10 cellular contexts compared by ENCODE assay signal in the genomic region with DNA sequence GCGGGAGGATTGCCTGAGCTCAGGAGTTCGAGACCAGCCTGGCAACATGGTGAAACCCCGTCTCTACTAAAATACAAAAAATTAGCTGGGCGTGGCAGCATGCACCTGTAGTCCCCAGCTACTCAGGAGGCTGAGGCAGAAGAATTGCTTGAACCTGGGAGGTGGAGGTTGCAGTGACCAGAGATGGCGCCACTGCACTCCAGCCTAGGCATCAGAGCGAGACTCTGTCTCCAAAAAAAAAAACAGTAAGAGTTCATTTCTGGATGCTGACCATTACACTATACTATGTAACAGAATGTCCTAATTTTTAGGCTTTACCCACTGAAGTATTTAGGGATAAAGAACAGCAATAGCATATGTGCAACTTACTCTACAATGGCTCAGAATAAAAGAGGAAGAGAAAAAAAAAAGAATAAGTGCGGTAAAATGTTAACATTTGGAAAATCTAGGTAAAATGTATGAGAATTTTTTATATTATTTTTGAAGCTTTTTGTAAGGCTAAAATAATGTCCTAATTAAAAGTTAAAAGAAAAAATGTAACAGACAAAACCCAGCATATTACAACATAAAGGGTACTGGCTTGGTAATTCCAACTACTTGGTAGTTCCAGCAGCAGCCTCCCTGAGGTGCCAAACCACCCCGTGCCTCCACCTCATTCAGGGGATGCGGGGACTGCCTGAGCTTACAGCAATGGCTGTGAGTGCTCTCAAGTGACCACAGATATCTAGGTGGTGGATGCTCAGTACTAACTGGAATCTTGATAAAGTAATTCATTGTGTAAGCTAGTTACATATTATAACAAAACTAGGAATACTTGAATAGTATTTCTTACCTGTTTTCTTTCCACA. TPM values are rescaled to one million over a fixed set of nuclear protein-coding genes. Genes with fewer than 3 reads are reported as not detected.
DNase-seq lines count a peak whose midpoint lies in the region; ATAC-seq and TF ChIP-seq lines count a peak whose summit lies in the region.
"Had no signal": no experiment of that assay in that cellular context is flagged by ENCODE, and none has a peak within 500 bp of the region (broad histone marks: within the 10 kb centered on the region; RNA-seq: fewer than 3 reads in every experiment).

No MANE protein-coding gene starts in this region.

- no peak overlapping the region for H3K4me3 Mint-ChIP-seq in endothelial cell (ENCODE audit: unreplicated experiment)
- H3K4me3 Mint-ChIP-seq in stimulated activated naive B cell treated with anti-CD40 and anti-IgM and Interleukin-4, amounts not matched to agents 10 μg/mL and 1 μg/mL and 100 μg/mL, for 72 hours: no peak overlapping the region
- H3K4me3 Mint-ChIP-seq: activated B cell treated with CpG ODN at 0.5 μM for 24 hours had no signal

- WGBS in heart left ventricle, 4 donors: 85 to 92% (median 89%) methylated on average over 9 of the region's 9 CpGs
- WGBS in smooth muscle cell (ENCODE audit: low lambda C conversion rate): 94% methylated on average over 9 of the region's 9 CpGs
- 85 to 93% (median 86%) methylated on average over 9 of the region's 9 CpGs for WGBS in spleen, 5 donors

- H3K36me3 Mint-ChIP-seq in endothelial cell (ENCODE audit: low read depth, unreplicated experiment): peaks cover 9% of the 10 kb centered on the region
- H3K36me3 Mint-ChIP-seq in stimulated activated naive B cell treated with anti-CD40 and anti-IgM and Interleukin-4, amounts not matched to agents 10 μg/mL and 1 μg/mL and 100 μg/mL, for 72 hours: peaks cover 15 to 24% of the 10 kb centered on the region in 2 donors

- no peaks in the 10 kb centered on the region for H3K27me3 Mint-ChIP-seq in endothelial cell (ENCODE audit: unreplicated experiment)
- no peaks in the 10 kb centered on the region for H3K27me3 Mint-ChIP-seq in stimulated activated naive B cell treated with anti-CD40 and anti-IgM and Interleukin-4, amounts not matched to agents 10 μg/mL and 1 μg/mL and 100 μg/mL, for 72 hours
- H3K27me3 Mint-ChIP-seq: activated B cell treated with CpG ODN at 0.5 μM for 24 hours had no signal

- H3K27ac ChIP-seq in cardiac muscle cell (no peak overlapping the region), heart left ventricle (no peak overlapping the region), smooth muscle cell (ENCODE audit: low read depth) (no peak overlapping the region), spleen (peak overlapping the region in 2 of 8 donors; percentile 48 to 81)

- H3F3A ChIP-seq in smooth muscle cell (ENCODE audit: low read depth): no peaks in the 10 kb centered on the region

- TF ChIP-seq CTCF in cardiac muscle cell (IDR thresholded peaks at IDR 0.05; ENCODE audit: low read depth, low read length): peak; percentile 37
- peak in 4 of 12 donors; percentile 18 to 20 (median 19) for TF ChIP-seq CTCF in heart left ventricle (IDR thresholded peaks at IDR 0.05)
- TF ChIP-seq CTCF in endothelial cell (IDR thresholded peaks at IDR 0.05; ENCODE audit: unreplicated experiment): peak; percentile 47
- no peak for TF ChIP-seq CTCF in smooth muscle cell (IDR thresholded peaks at IDR 0.05; ENCODE audit: borderline replicate concordance, insufficient read depth, poor library complexity, severe bottlenecking)
- peak in 5 of 11 experiments; percentile 13 to 39 (median 28) for TF ChIP-seq CTCF in spleen (IDR thresholded peaks at IDR 0.05 in 8 of 11, conservative IDR thresholded peaks at IDR 0.05 in 3 of 11)

- H3K4me1 ChIP-seq in cardiac muscle cell (ENCODE audit: low read depth): no peaks in the 10 kb centered on the region
- peaks cover 0 to under 1% (median 0%) of the 10 kb centered on the region in 12 donors for H3K4me1 ChIP-seq in heart left ventricle
- H3K4me1 ChIP-seq in smooth muscle cell (ENCODE audit: low read depth): no peaks in the 10 kb centered on the region
- peaks cover 0 to 13% (median 3%) of the 10 kb centered on the region in 6 donors for H3K4me1 ChIP-seq in spleen

- H2AFZ ChIP-seq in smooth muscle cell (ENCODE audit: low read depth): no peak overlapping the region

- no peaks in the 10 kb centered on the region for H3K9me3 Mint-ChIP-seq in endothelial cell (ENCODE audit: unreplicated experiment)
- H3K9me3 Mint-ChIP-seq in stimulated activated naive B cell treated with anti-CD40 and anti-IgM and Interleukin-4, amounts not matched to agents 10 μg/mL and 1 μg/mL and 100 μg/mL, for 72 hours: no peaks in the 10 kb centered on the region
- H3K9me3 Mint-ChIP-seq: activated B cell treated with CpG ODN at 0.5 μM for 24 hours had no signal

- no peak overlapping the region for H3K4me2 ChIP-seq in smooth muscle cell

- no peak for DNase-seq in cardiac muscle cell (ENCODE audit: low read depth in 1 of 2, low spot score in 1 of 2)
- DNase-seq in heart left ventricle: no peak
- DNase-seq in SK-MEL-5 (ENCODE audit: low read depth, low spot score): peak; percentile 43
- peak; percentile 37 for DNase-seq in endothelial cell (ENCODE audit: low spot score)
- DNase-seq in stimulated activated naive B cell treated with anti-CD40 and anti-IgM and Interleukin-4, amounts not matched to agents 10 μg/mL and 1 μg/mL and 100 μg/mL, for 72 hours: peak; percentile 9
- no peak for DNase-seq in smooth muscle cell (lab: John Stamatoyannopoulos, UW; ENCODE audit: unreplicated experiment)
- no peak for DNase-seq in spleen
- DNase-seq: activated B cell treated with CpG ODN at 0.5 μM for 24 hours had no signal

- H3K36me3 ChIP-seq in cardiac muscle cell: peaks cover 63% of the 10 kb centered on the region
- peaks cover 0 to 100% (median 98%) of the 10 kb centered on the region in 9 donors for H3K36me3 ChIP-seq in heart left ventricle
- peaks cover 29% of the 10 kb centered on the region for H3K36me3 ChIP-seq in smooth muscle cell (ENCODE audit: low read depth)
- H3K36me3 ChIP-seq in spleen: peaks cover 3 to 100% (median 83%) of the 10 kb centered on the region in 6 donors

- no peaks in the 10 kb centered on the region for H3K9me3 ChIP-seq in cardiac muscle cell (ENCODE audit: low read depth)
- no peaks in the 10 kb centered on the region for H3K9me3 ChIP-seq in heart left ventricle
- H3K9me3 ChIP-seq in smooth muscle cell (replicated peaks; ENCODE audit: low read depth): no peaks in the 10 kb centered on the region
- H3K9me3 ChIP-seq in spleen: no peaks in the 10 kb centered on the region

- peaks cover 29% of the 10 kb centered on the region for H4K20me1 ChIP-seq in smooth muscle cell (ENCODE audit: low read depth)

- peaks cover 19% of the 10 kb centered on the region for H3K79me2 ChIP-seq in smooth muscle cell (ENCODE audit: low read depth)

- intact Hi-C loops in heart left ventricle (cut with DNase I) (loop anchor here in 1 of 10 donors (10.0 kb wide), 1 partner anchor 265 kb away; no protein-coding TSS in a partner anchor), spleen (cut with DNase I; ENCODE audit: low total_unique reads) (no loop called here)

- no peak for TF ChIP-seq POLR2A in heart left ventricle (IDR thresholded peaks at IDR 0.05)
- no peak for TF ChIP-seq POLR2A in spleen (IDR thresholded peaks at IDR 0.05)

- H3K27me3 ChIP-seq in cardiac muscle cell (no peaks in the 10 kb centered on the region), heart left ventricle (no peaks in the 10 kb centered on the region), smooth muscle cell (ENCODE audit: low read depth) (no peaks in the 10 kb centered on the region), spleen (replicated peaks in 1 of 7) (no peaks in the 10 kb centered on the region)

- in situ Hi-C loops in SK-MEL-5 (cut with HindIII; ENCODE audit: low pct_unique_long_range_greater_than_20kb, low sequenced_read_pairs): no loop called here

- no peak overlapping the region for H3K9ac ChIP-seq in smooth muscle cell (ENCODE audit: low read depth)

- H3K4me3 ChIP-seq in cardiac muscle cell (no peak overlapping the region), heart left ventricle (no peak overlapping the region), smooth muscle cell (no peak overlapping the region), spleen (no peak overlapping the region)
- H3K4me3 ChIP-seq: lung had no signal

- no peak overlapping the region for H3K27ac Mint-ChIP-seq in endothelial cell (ENCODE audit: unreplicated experiment)
- no peak overlapping the region for H3K27ac Mint-ChIP-seq in stimulated activated naive B cell treated with anti-CD40 and anti-IgM and Interleukin-4, amounts not matched to agents 10 μg/mL and 1 μg/mL and 100 μg/mL, for 72 hours
- H3K27ac Mint-ChIP-seq: activated B cell treated with CpG ODN at 0.5 μM for 24 hours had no signal

- ATAC-seq in heart left ventricle: no peak
- ATAC-seq in stimulated activated naive B cell treated with anti-CD40 and anti-IgM and Interleukin-4, amounts not matched to agents 10 μg/mL and 1 μg/mL and 100 μg/mL, for 72 hours (replicated peaks): peak in 1 of 2 donors; percentile 36
- no peak for ATAC-seq in GM21717 (IDR thresholded peaks at IDR 0.05; ENCODE audit: unreplicated experiment)

- no peaks in the 10 kb centered on the region for H3K4me1 Mint-ChIP-seq in endothelial cell (ENCODE audit: unreplicated experiment)
- H3K4me1 Mint-ChIP-seq in stimulated activated naive B cell treated with anti-CD40 and anti-IgM and Interleukin-4, amounts not matched to agents 10 μg/mL and 1 μg/mL and 100 μg/mL, for 72 hours: no peaks in the 10 kb centered on the region

RNA-seq across cellular contexts. Expression of a gene that starts 10.9 kb away (rescaled TPM):
- 51.1 and 67.8 TPM in 2 replicates for total RNA-seq in cardiac muscle cell
- 98.4 and 123 TPM in 2 replicates for polyA plus RNA-seq in cardiac muscle cell
- total RNA-seq in heart left ventricle: 10 to 100 TPM; 65.8 to 87.7 (median 74.0) TPM
- 100 to 1,000 TPM in 1 of 2 donors, 10 to 100 TPM in 1; 34.7 to 108 TPM for polyA plus RNA-seq in heart left ventricle
- total RNA-seq in SK-MEL-5 (2014; rRNA removed; shearing (Covaris generic)): 116 and 121 TPM in 2 replicates
- 67.9 and 68.3 TPM in 2 replicates for polyA plus RNA-seq in SK-MEL-5 (2015; cell fraction: cytosol; rRNA removed)
- 34.0 and 57.1 TPM in 2 replicates for polyA plus RNA-seq in SK-MEL-5 (2015; cell fraction: nucleus; rRNA removed)
- 52.7 TPM for total RNA-seq in endothelial cell (ENCODE audit: unreplicated experiment)
- 77.0 and 107 TPM in 2 replicates for total RNA-seq in smooth muscle cell
- 68.3 and 76.4 TPM in 2 replicates for polyA plus RNA-seq in smooth muscle cell
- 10 to 100 TPM; 36.5 to 58.9 (median 47.5) TPM for total RNA-seq in spleen
- polyA plus RNA-seq in spleen: 10 to 100 TPM; 29.9 to 39.1 (median 39.1) TPM

RNA-seq across cellular contexts. Expression of a gene that starts 33.0 kb away (rescaled TPM):
- total RNA-seq in cardiac muscle cell: 38.5 and 52.8 TPM in 2 replicates
- polyA plus RNA-seq in cardiac muscle cell: 32.9 and 57.5 TPM in 2 replicates
- total RNA-seq in heart left ventricle: 10 to 100 TPM in 4 of 9 donors, 1 to 10 TPM in 5; 5.3 to 15.1 (median 7.6) TPM
- polyA plus RNA-seq in heart left ventricle: 1 to 10 TPM; 4.1 to 9.3 TPM
- total RNA-seq in SK-MEL-5 (2014; rRNA removed; shearing (Covaris generic)): 11.0 and 15.7 TPM in 2 replicates
- polyA plus RNA-seq in SK-MEL-5 (2015; cell fraction: cytosol; rRNA removed): 20.2 and 24.6 TPM in 2 replicates
- 52.9 and 66.9 TPM in 2 replicates for polyA plus RNA-seq in SK-MEL-5 (2015; cell fraction: nucleus; rRNA removed)
- 5.8 TPM for total RNA-seq in endothelial cell (ENCODE audit: unreplicated experiment)
- 2.5 and 4.5 TPM in 2 replicates for total RNA-seq in smooth muscle cell
- polyA plus RNA-seq in smooth muscle cell: 6.1 and 7.5 TPM in 2 replicates
- 1 to 10 TPM; 1.9 to 3.6 (median 2.8) TPM for total RNA-seq in spleen
- polyA plus RNA-seq in spleen: 1 to 10 TPM; 1.2 to 2.6 (median 2.1) TPM

RNA-seq across cellular contexts. Expression of a gene that starts 33.2 kb away (rescaled TPM):
- 26.5 and 34.2 TPM in 2 replicates for total RNA-seq in cardiac muscle cell
- polyA plus RNA-seq in cardiac muscle cell: 12.8 and 14.1 TPM in 2 replicates
- 100 to 1,000 TPM in 1 of 9 donors, 10 to 100 TPM in 8; 26.5 to 120 (median 32.6) TPM for total RNA-seq in heart left ventricle
- 10 to 100 TPM; 21.1 to 44.3 TPM for polyA plus RNA-seq in heart left ventricle
- 37.2 and 43.7 TPM in 2 replicates for total RNA-seq in SK-MEL-5 (2014; rRNA removed; shearing (Covaris generic))
- 33.1 and 41.5 TPM in 2 replicates for polyA plus RNA-seq in SK-MEL-5 (2015; cell fraction: cytosol; rRNA removed)
- polyA plus RNA-seq in SK-MEL-5 (2015; cell fraction: nucleus; rRNA removed): 173 and 190 TPM in 2 replicates
- 50.4 TPM for total RNA-seq in endothelial cell (ENCODE audit: unreplicated experiment)
- 13.0 and 15.1 TPM in 2 replicates for total RNA-seq in smooth muscle cell
- polyA plus RNA-seq in smooth muscle cell: 7.6 and 11.8 TPM in 2 replicates
- 10 to 100 TPM; 53.9 to 91.6 (median 81.5) TPM for total RNA-seq in spleen
- polyA plus RNA-seq in spleen: 10 to 100 TPM in 1 of 3 donors, 1 to 10 TPM in 2; 9.1 to 34.1 (median 9.9) TPM

Comparison
In these comparisons a context has a peak if more than half of its experiments do, and no peak if none do; other contexts are left out.
1. DNase-seq: peak in SK-MEL-5 (single experiment), endothelial cell (single experiment) and stimulated activated naive B cell treated with anti-CD40 and anti-IgM and Interleukin-4, amounts not matched to agents 10 μg/mL and 1 μg/mL and 100 μg/mL, for 72 hours (single experiment); none in cardiac muscle cell (0 of 2), heart left ventricle (0 of 5), smooth muscle cell (single experiment) and spleen (single experiment).